In genomic region chr19:10653482-10653731, GRCh38 we compare ENCODE assay signal across 8 cellular contexts. TPM values are rescaled to one million over a fixed set of nuclear protein-coding genes. Genes with fewer than 3 reads are reported as not detected.
DNase-seq lines count a peak whose midpoint lies in the region; ATAC-seq, FAIRE-seq and TF ChIP-seq lines count a peak whose summit lies in the region.

No MANE protein-coding gene starts in this region.

- peak overlapping the region; percentile 99 for H3K27ac Mint-ChIP-seq in activated naive CD4-positive, alpha-beta T cell treated with anti-CD3 and anti-CD28 coated beads, Interleukin-2, amount 50 U/mL, for 24 hours
- H3K27ac Mint-ChIP-seq in brain = peak overlapping the region; percentile 97 to 99 (median 98)

- TF ChIP-seq CTCF in brain (conservative IDR thresholded peaks at IDR 0.05) = no peak
- no peak for TF ChIP-seq CTCF in lung (IDR thresholded peaks at IDR 0.05; ENCODE audit: control extremely low read depth, extremely low read depth)
- TF ChIP-seq CTCF in D721Med (IDR thresholded peaks at IDR 0.05; ENCODE audit: insufficient read depth, missing control alignments) = no peak

- no peaks in the 10 kb centered on the region for H3K27me3 ChIP-seq in lung (ENCODE audit: control insufficient read depth, insufficient read depth)

- WGBS in lung, 2 donors = 0% methylated on average over 18 of the region's 18 CpGs
- WGBS in urinary bladder = under 1% methylated on average over 18 of the region's 18 CpGs

- H3K27ac ChIP-seq in lung (ENCODE audit: low read depth in 1 of 2, low read length in 1 of 2) (peak overlapping the region; percentile 95 to 99), urinary bladder (ENCODE audit: low read depth) (peak overlapping the region; percentile 94)

- H3K4me3 ChIP-seq in lung (peak overlapping the region; percentile 84), urinary bladder (ENCODE audit: low read depth, low read length) (peak overlapping the region; percentile 59)

- H3K4me1 ChIP-seq in lung (ENCODE audit: control insufficient read depth in 2 of 2, insufficient read depth in 2 of 2, low read length in 2 of 2) (peaks cover 2 to 10% of the 10 kb centered on the region in 2 donors), urinary bladder (ENCODE audit: insufficient read depth) (no peaks in the 10 kb centered on the region)

- peak; percentile 4 for ATAC-seq in lung (ENCODE audit: insufficient read depth, low FRiP score)
- ATAC-seq in HG03457 (IDR thresholded peaks at IDR 0.05; ENCODE audit: unreplicated experiment) = no peak
- no peak for ATAC-seq in HG03196 (IDR thresholded peaks at IDR 0.05; ENCODE audit: unreplicated experiment)

- no peaks in the 10 kb centered on the region for H3K27me3 Mint-ChIP-seq in activated naive CD4-positive, alpha-beta T cell treated with anti-CD3 and anti-CD28 coated beads, Interleukin-2, amount 50 U/mL, for 24 hours
- peaks cover 17% of the 10 kb centered on the region for H3K27me3 Mint-ChIP-seq in brain

- no peaks in the 10 kb centered on the region for H3K9me3 Mint-ChIP-seq in activated naive CD4-positive, alpha-beta T cell treated with anti-CD3 and anti-CD28 coated beads, Interleukin-2, amount 50 U/mL, for 24 hours
- peaks cover 0 to 4% (median 0%) of the 10 kb centered on the region in 5 experiments for H3K9me3 Mint-ChIP-seq in brain

- DNase-seq in activated naive CD4-positive, alpha-beta T cell treated with anti-CD3 and anti-CD28 coated beads, Interleukin-2, amount 50 U/mL, for 16 hours = no peak
- DNase-seq in lung (ENCODE audit: low spot score) (no peak), D721Med (ENCODE audit: insufficient read length, low spot score) (no peak)

- H3K4me3 Mint-ChIP-seq in activated naive CD4-positive, alpha-beta T cell treated with anti-CD3 and anti-CD28 coated beads, Interleukin-2, amount 50 U/mL, for 24 hours = peak overlapping the region; percentile 98
- H3K4me3 Mint-ChIP-seq in brain = peak overlapping the region; percentile 92 to 98 (median 95)

- no peaks in the 10 kb centered on the region for H3K36me3 ChIP-seq in lung (ENCODE audit: control insufficient read depth in 2 of 2, insufficient read depth in 2 of 2, low read length in 2 of 2)
- H3K36me3 ChIP-seq in urinary bladder (ENCODE audit: insufficient read depth) = no peaks in the 10 kb centered on the region

- FAIRE-seq in D721Med (lab: Jason Lieb, UNC) = no peak

- H3K36me3 Mint-ChIP-seq in activated naive CD4-positive, alpha-beta T cell treated with anti-CD3 and anti-CD28 coated beads, Interleukin-2, amount 50 U/mL, for 24 hours = peaks cover 21% of the 10 kb centered on the region
- peaks cover 37% of the 10 kb centered on the region for H3K36me3 Mint-ChIP-seq in brain

- H3K4me1 Mint-ChIP-seq in activated naive CD4-positive, alpha-beta T cell treated with anti-CD3 and anti-CD28 coated beads, Interleukin-2, amount 50 U/mL, for 24 hours = peaks cover 35% of the 10 kb centered on the region
- peaks cover 48% of the 10 kb centered on the region for H3K4me1 Mint-ChIP-seq in brain

- no peaks in the 10 kb centered on the region for H3K9me3 ChIP-seq in lung (ENCODE audit: control insufficient read depth in 2 of 2, insufficient read depth in 1 of 2, low read length in 1 of 2)

RNA-seq across cellular contexts. Expression of gene ILF3, which starts 0.7 kb away (rescaled TPM):
- polyA plus RNA-seq in brain (ENCODE audit: insufficient read depth, low read depth, low replicate concordance) = 261 TPM
- 100 to 1,000 TPM; 146 to 225 TPM for total RNA-seq in lung
- polyA plus RNA-seq in lung = 100 to 1,000 TPM; 105 to 117 TPM
- 103 TPM for total RNA-seq in urinary bladder
- polyA plus RNA-seq in urinary bladder = 107 TPM

RNA-seq across cellular contexts. Expression of gene SLC44A2, which starts 28.1 kb away (rescaled TPM):
- polyA plus RNA-seq in brain (ENCODE audit: insufficient read depth, low read depth, low replicate concordance) (143 TPM), lung (100 to 1,000 TPM in 1 of 2 donors, 10 to 100 TPM in 1; 83.6 to 122 TPM), urinary bladder (76.5 TPM)
- total RNA-seq in lung (100 to 1,000 TPM; 115 to 173 TPM), urinary bladder (40.7 TPM)

RNA-seq across cellular contexts. Expression of gene QTRT1, which starts 47.8 kb away (rescaled TPM):
- polyA plus RNA-seq in brain (ENCODE audit: insufficient read depth, low read depth, low replicate concordance) (23.5 TPM), lung (10 to 100 TPM; 46.9 to 70.6 TPM), urinary bladder (55.3 TPM)
- total RNA-seq in lung (10 to 100 TPM; 21.0 to 54.5 TPM), urinary bladder (16.3 TPM)
